ENCODE assay signal across 1 cellular context in genomic region chr11:119044708-119045107, GRCh38.
TF ChIP-seq lines count a peak whose summit lies in the region.

No MANE protein-coding gene starts in this region.

TF ChIP-seq in HepG2, 621 proteins besides CTCF, POLR2A, EP300 and RAD21:
- TF ChIP-seq, protein P1, sequence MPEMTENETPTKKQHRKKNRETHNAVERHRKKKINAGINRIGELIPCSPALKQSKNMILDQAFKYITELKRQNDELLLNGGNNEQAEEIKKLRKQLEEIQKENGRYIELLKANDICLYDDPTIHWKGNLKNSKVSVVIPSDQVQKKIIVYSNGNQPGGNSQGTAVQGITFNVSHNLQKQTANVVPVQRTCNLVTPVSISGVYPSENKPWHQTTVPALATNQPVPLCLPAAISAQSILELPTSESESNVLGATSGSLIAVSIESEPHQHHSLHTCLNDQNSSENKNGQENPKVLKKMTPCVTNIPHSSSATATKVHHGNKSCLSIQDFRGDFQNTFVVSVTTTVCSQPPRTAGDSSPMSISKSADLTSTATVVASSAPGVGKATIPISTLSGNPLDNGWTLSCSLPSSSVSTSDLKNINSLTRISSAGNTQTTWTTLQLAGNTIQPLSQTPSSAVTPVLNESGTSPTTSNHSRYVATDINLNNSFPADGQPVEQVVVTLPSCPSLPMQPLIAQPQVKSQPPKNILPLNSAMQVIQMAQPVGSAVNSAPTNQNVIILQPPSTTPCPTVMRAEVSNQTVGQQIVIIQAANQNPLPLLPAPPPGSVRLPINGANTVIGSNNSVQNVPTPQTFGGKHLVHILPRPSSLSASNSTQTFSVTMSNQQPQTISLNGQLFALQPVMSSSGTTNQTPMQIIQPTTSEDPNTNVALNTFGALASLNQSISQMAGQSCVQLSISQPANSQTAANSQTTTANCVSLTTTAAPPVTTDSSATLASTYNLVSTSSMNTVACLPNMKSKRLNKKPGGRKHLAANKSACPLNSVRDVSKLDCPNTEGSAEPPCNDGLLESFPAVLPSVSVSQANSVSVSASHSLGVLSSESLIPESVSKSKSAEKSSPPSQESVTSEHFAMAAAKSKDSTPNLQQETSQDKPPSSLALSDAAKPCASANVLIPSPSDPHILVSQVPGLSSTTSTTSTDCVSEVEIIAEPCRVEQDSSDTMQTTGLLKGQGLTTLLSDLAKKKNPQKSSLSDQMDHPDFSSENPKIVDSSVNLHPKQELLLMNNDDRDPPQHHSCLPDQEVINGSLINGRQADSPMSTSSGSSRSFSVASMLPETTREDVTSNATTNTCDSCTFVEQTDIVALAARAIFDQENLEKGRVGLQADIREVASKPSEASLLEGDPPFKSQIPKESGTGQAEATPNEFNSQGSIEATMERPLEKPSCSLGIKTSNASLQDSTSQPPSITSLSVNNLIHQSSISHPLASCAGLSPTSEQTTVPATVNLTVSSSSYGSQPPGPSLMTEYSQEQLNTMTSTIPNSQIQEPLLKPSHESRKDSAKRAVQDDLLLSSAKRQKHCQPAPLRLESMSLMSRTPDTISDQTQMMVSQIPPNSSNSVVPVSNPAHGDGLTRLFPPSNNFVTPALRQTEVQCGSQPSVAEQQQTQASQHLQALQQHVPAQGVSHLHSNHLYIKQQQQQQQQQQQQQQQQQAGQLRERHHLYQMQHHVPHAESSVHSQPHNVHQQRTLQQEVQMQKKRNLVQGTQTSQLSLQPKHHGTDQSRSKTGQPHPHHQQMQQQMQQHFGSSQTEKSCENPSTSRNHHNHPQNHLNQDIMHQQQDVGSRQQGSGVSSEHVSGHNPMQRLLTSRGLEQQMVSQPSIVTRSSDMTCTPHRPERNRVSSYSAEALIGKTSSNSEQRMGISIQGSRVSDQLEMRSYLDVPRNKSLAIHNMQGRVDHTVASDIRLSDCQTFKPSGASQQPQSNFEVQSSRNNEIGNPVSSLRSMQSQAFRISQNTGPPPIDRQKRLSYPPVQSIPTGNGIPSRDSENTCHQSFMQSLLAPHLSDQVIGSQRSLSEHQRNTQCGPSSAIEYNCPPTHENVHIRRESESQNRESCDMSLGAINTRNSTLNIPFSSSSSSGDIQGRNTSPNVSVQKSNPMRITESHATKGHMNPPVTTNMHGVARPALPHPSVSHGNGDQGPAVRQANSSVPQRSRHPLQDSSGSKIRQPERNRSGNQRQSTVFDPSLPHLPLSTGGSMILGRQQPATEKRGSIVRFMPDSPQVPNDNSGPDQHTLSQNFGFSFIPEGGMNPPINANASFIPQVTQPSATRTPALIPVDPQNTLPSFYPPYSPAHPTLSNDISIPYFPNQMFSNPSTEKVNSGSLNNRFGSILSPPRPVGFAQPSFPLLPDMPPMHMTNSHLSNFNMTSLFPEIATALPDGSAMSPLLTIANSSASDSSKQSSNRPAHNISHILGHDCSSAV (CRISPR knock-in tag; IDR thresholded peaks at IDR 0.05; ENCODE audit: borderline replicate concordance), result no peak
